In genomic region chr12:11895421-11896064, GRCh38 we compare ENCODE assay signal across 17 cellular contexts.
A peak's percentile ranks its signal among the peaks of the same experiment; 100 is the strongest.
DNase-seq lines count a peak whose midpoint lies in the region; ATAC-seq, FAIRE-seq and TF ChIP-seq lines count a peak whose summit lies in the region.
"Had no signal": no experiment of that assay in that cellular context is flagged by ENCODE, and none has a peak within 500 bp of the region (broad histone marks: within the 10 kb centered on the region; RNA-seq: fewer than 3 reads in every experiment).

No MANE protein-coding gene starts in this region.

- no peak overlapping the region for H2BK5ac ChIP-seq in H1 (ENCODE audit: low read depth, low read length)

- no peaks in the 10 kb centered on the region for H3K9me3 Mint-ChIP-seq in activated naive CD8-positive, alpha-beta T cell (ENCODE audit: low read depth)
- no peaks in the 10 kb centered on the region for H3K9me3 Mint-ChIP-seq in activated naive CD8-positive, alpha-beta T cell treated with anti-CD3 and anti-CD28 coated beads for 36 hours
- H3K9me3 Mint-ChIP-seq: activated naive CD4-positive, alpha-beta T cell treated with anti-CD3 and anti-CD28 coated beads, Interleukin-2, amount 10 ng/mL, durations not matched to agents 7 days and 5 days had no signal

- no peak overlapping the region for H2BK12ac ChIP-seq in H1 (ENCODE audit: low read depth, low read length)

- no peak for TF ChIP-seq EP300 in H1 (IDR thresholded peaks at IDR 0.05; ENCODE audit: borderline replicate concordance in 1 of 2, low read depth in 2 of 2, low read length in 2 of 2)

- no peak for TF ChIP-seq CTCF in H1 (IDR thresholded peaks at IDR 0.05; ENCODE audit: control extremely low read depth in 1 of 3, insufficient read depth in 1 of 3, low read depth in 1 of 3, low read length in 3 of 3)
- no peak for TF ChIP-seq CTCF in left ventricle myocardium inferior (IDR thresholded peaks at IDR 0.05; ENCODE audit: borderline replicate concordance)

- peaks cover 14% of the 10 kb centered on the region for H3K4me1 Mint-ChIP-seq in activated naive CD8-positive, alpha-beta T cell (ENCODE audit: low read depth)
- H3K4me1 Mint-ChIP-seq in activated naive CD8-positive, alpha-beta T cell treated with anti-CD3 and anti-CD28 coated beads for 36 hours: peaks cover 24% of the 10 kb centered on the region

- H4K91ac ChIP-seq in H1 (replicated peaks; ENCODE audit: insufficient read length, low read length): no peak overlapping the region

- no peak overlapping the region for H3K23ac ChIP-seq in H1 (ENCODE audit: insufficient read length)

- no peak overlapping the region for H4K5ac ChIP-seq in H1 (ENCODE audit: insufficient read length, low read depth, low read length)

- POLR2A ChIA-PET in H1 (lab: Charles Lee; ENCODE audit: partially characterized antibody): interaction anchor here (0.5 kb wide), 1 partner anchor 31 kb away, joined by 3 read pairs; no protein-coding TSS in a partner anchor

- H3K4me1 ChIP-seq in H1 (replicated peaks in 1 of 4; ENCODE audit: control insufficient read depth in 3 of 4, insufficient read depth in 4 of 4, low read length in 3 of 4) (peaks cover 0 to 3% (median 0%) of the 10 kb centered on the region in 4 experiments; a peak in 2 of 7 replicates), left ventricle myocardium inferior (peaks cover 16% of the 10 kb centered on the region)

- H3K23me2 ChIP-seq in H1 (ENCODE audit: low read depth, low read length): no peaks in the 10 kb centered on the region

- no peak overlapping the region for H3K56ac ChIP-seq in H1 (replicated peaks; ENCODE audit: insufficient read length, low read depth, low read length)

- no peaks in the 10 kb centered on the region for H3K79me2 ChIP-seq in H1 (ENCODE audit: control insufficient read depth in 1 of 2, insufficient read depth in 2 of 2, low read length in 2 of 2)

- H3K4me3 ChIP-seq in H1 (ENCODE audit: extremely low read depth in 1 of 4, insufficient read depth in 2 of 4, low read depth in 3 of 4, low read length in 4 of 4) (no peak overlapping the region), left ventricle myocardium inferior (no peak overlapping the region)
- H3K4me3 ChIP-seq: coronary artery had no signal

- H3K27me3 Mint-ChIP-seq in activated naive CD8-positive, alpha-beta T cell: no peaks in the 10 kb centered on the region
- peaks cover 11% of the 10 kb centered on the region for H3K27me3 Mint-ChIP-seq in activated naive CD8-positive, alpha-beta T cell treated with anti-CD3 and anti-CD28 coated beads for 36 hours
- H3K27me3 Mint-ChIP-seq: activated naive CD4-positive, alpha-beta T cell treated with anti-CD3 and anti-CD28 coated beads, Interleukin-2, amount 10 ng/mL, durations not matched to agents 7 days and 5 days had no signal

- H3K27ac Mint-ChIP-seq in activated naive CD8-positive, alpha-beta T cell: peak overlapping the region; percentile 16
- no peak overlapping the region for H3K27ac Mint-ChIP-seq in activated naive CD8-positive, alpha-beta T cell treated with anti-CD3 and anti-CD28 coated beads for 36 hours

- H3K79me1 ChIP-seq in H1 (ENCODE audit: low read depth, low read length): no peaks in the 10 kb centered on the region

- no peak overlapping the region for H3K18ac ChIP-seq in H1 (ENCODE audit: extremely low read depth, low read length)

- no peak overlapping the region for H3K4me3 Mint-ChIP-seq in activated naive CD8-positive, alpha-beta T cell
- no peak overlapping the region for H3K4me3 Mint-ChIP-seq in activated naive CD8-positive, alpha-beta T cell treated with anti-CD3 and anti-CD28 coated beads for 36 hours
- H3K4me3 Mint-ChIP-seq: activated naive CD4-positive, alpha-beta T cell treated with anti-CD3 and anti-CD28 coated beads, Interleukin-2, amount 10 ng/mL, durations not matched to agents 7 days and 5 days had no signal

- no peak overlapping the region for H2AFZ ChIP-seq in H1 (ENCODE audit: low read length)

- no peak overlapping the region for H3K4ac ChIP-seq in H1 (replicated peaks; ENCODE audit: insufficient read length, low read depth, low read length)

- ATAC-seq in GM18505 (IDR thresholded peaks at IDR 0.05; ENCODE audit: unreplicated experiment): no peak
- ATAC-seq: left cardiac atrium, sciatic nerve had no signal

- no peak overlapping the region for H3K14ac ChIP-seq in H1 (ENCODE audit: insufficient read length)

- H4K8ac ChIP-seq in H1 (ENCODE audit: extremely low read depth, insufficient read depth, low read length): no peak overlapping the region

- H4K20me1 ChIP-seq in H1 (replicated peaks in 1 of 2; ENCODE audit: control insufficient read depth in 1 of 2, insufficient read depth in 2 of 2, low read length in 2 of 2): no peaks in the 10 kb centered on the region

- CTCF ChIA-PET in H1 (lab: Charles Lee; ENCODE audit: partially characterized antibody): interaction anchor here (1.0 kb wide), 1 partner anchor 140 kb away, joined by 3 read pairs; no protein-coding TSS in a partner anchor

- 92% methylated on average over 7 of the region's 7 CpGs; no CpG with 5 or more reads in 1 of the 2 experiments for WGBS in H1 (ENCODE audit: extremely low coverage in 1 of 2, insufficient coverage in 1 of 2, insufficient read length in 1 of 2, insufficient replicate concordance in 2 of 2, low coverage in 1 of 2, low lambda C conversion rate in 2 of 2, missing lambda C conversion rate in 1 of 2), 2 experiments

- H2BK20ac ChIP-seq in H1 (ENCODE audit: low read length): no peak overlapping the region

- intact Hi-C loops in left ventricle myocardium inferior (cut with micrococcal nuclease): no loop called here

- H3K9ac ChIP-seq in H1 (replicated peaks in 1 of 4; ENCODE audit: extremely low read depth in 1 of 4, low read depth in 3 of 4, low read length in 3 of 4): no peak overlapping the region; a peak in 1 of 7 replicates

- no peak for DNase-seq in activated naive CD8-positive, alpha-beta T cell treated with anti-CD3 and anti-CD28 coated beads for 36 hours
- DNase-seq in NOMO-1 treated with DMSO at 0.1 percent for 48 hours (lab: John Stamatoyannopoulos, UW; ENCODE audit: unreplicated experiment) (peak; percentile 25), H1 (ENCODE audit: low read depth in 1 of 2, low spot score in 2 of 2) (no peak), left ventricle myocardium inferior (no peak), DMS 273 (lab: John Stamatoyannopoulos, UW; ENCODE audit: unreplicated experiment) (no peak)
- DNase-seq in stimulated activated CD4-positive, alpha-beta T cell treated with anti-CD3 and anti-CD28 coated beads, Interleukin-1b, Interleukin-23, amount 100 ng/mL, for 48 hours: no peak
- DNase-seq: activated CD4-positive, CD25-positive, alpha-beta regulatory T cell treated with anti-CD3 and anti-CD28 coated beads, Interleukin-2, amount 50 U/mL, for 72 hours; foreskin fibroblast; left cardiac atrium; MV-4-11; NCI-H2081 treated with DMSO at 0.1 percent for 48 hours; substantia nigra had no signal

- H3K27me3 ChIP-seq in H1 (replicated peaks in 1 of 4; ENCODE audit: control insufficient read depth in 3 of 4, extremely low read depth in 1 of 4, insufficient read depth in 3 of 4, low read length in 3 of 4) (no peaks in the 10 kb centered on the region), left ventricle myocardium inferior (ENCODE audit: low read depth) (no peaks in the 10 kb centered on the region)

- TF ChIP-seq RAD21 in H1 (IDR thresholded peaks at IDR 0.05 in 1 of 2, conservative IDR thresholded peaks at IDR 0.05 in 1 of 2; ENCODE audit: low read depth in 2 of 2, low read length in 2 of 2): no peak

- no peak for FAIRE-seq in H1 (lab: Jason Lieb, UNC)

- peaks cover 11% of the 10 kb centered on the region for H3K36me3 Mint-ChIP-seq in activated naive CD8-positive, alpha-beta T cell
- H3K36me3 Mint-ChIP-seq in activated naive CD8-positive, alpha-beta T cell treated with anti-CD3 and anti-CD28 coated beads for 36 hours: peaks cover 23% of the 10 kb centered on the region

- H3K27ac ChIP-seq in H1 (ENCODE audit: low read depth, low read length) (no peak overlapping the region), left ventricle myocardium inferior (replicated peaks) (no peak overlapping the region)
- H3K27ac ChIP-seq: coronary artery had no signal

- no peak overlapping the region for H2AK5ac ChIP-seq in H1 (ENCODE audit: low read depth, low read length)

- H3K36me3 ChIP-seq in H1 (ENCODE audit: control insufficient read depth in 2 of 4, insufficient read depth in 4 of 4, low read length in 3 of 4) (no peaks in the 10 kb centered on the region; a peak in 1 of 8 replicates), left ventricle myocardium inferior (peaks cover 20% of the 10 kb centered on the region)

- H2BK15ac ChIP-seq in H1 (ENCODE audit: low read length): 0 out of 2 replicates have a peak overlapping the region, but pooled peaks have one; percentile 26

- H2BK120ac ChIP-seq in H1 (replicated peaks; ENCODE audit: low read depth, low read length): no peak overlapping the region

- TF ChIP-seq POLR2A in H1 (IDR thresholded peaks at IDR 0.05; ENCODE audit: control extremely low read depth in 1 of 2, low read depth in 2 of 2, low read length in 2 of 2) (no peak), GM18505 (IDR thresholded peaks at IDR 0.05; ENCODE audit: borderline replicate concordance, extremely low read depth, insufficient read depth, insufficient read length) (no peak)

- H3K9me3 ChIP-seq in H1 (ENCODE audit: insufficient read depth in 2 of 2, low read depth in 1 of 2, low read length in 1 of 2) (no peaks in the 10 kb centered on the region), left ventricle myocardium inferior (replicated peaks) (no peaks in the 10 kb centered on the region)

- no peak overlapping the region for H3K4me2 ChIP-seq in H1 (ENCODE audit: insufficient read depth in 1 of 2, low read depth in 2 of 2, low read length in 2 of 2)

TF ChIP-seq in H1, 55 proteins besides CTCF, POLR2A, EP300 and RAD21 (continues in another document):
- no peak for TF ChIP-seq CBX5 (IDR thresholded peaks at IDR 0.05; ENCODE audit: low read depth, low read length)
